In the genomic region with DNA sequence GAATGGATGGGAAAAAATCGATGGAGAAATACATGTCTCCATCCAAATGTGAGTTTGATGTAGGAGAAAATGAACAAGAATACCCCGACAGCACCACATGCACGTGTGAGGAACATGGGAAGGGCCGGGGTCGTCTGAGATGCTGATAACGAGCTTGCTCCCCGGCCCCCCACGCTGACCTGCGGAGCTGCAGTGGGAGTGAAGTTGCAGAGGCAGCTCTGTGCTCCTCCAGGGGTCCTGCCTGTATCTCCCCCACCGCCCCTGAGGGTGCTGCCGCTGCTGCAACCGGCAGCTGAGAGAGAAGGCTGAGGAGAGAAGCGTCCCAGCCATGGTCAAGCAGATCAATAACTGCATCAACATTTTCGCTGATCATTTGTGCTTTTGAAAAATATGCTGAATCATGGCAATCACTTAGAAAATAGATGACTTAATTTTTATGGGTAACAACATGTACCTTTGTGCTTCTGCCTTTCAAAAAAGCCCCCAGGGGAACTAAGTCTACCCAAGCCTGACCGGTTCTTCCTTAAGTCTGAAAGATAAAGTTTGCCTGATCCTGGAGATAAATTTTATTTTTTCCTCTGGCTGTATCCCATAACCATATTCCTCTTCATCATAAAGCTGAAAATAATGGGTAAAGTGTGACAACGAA, we compare ENCODE assay signal across 2 cellular contexts.
A peak's percentile ranks its signal among the peaks of the same experiment; 100 is the strongest.
TF ChIP-seq lines count a peak whose summit lies in the region.

No MANE protein-coding gene starts in this region.

TF ChIP-seq in A549, 52 proteins besides CTCF, POLR2A, EP300 and RAD21:
- peak; percentile 87 for TF ChIP-seq MAFK (IDR thresholded peaks at IDR 0.05; ENCODE audit: partially characterized antibody)
- TF ChIP-seq JUNB (IDR thresholded peaks at IDR 0.05), result no peak
- TF ChIP-seq NFE2L2 (conservative IDR thresholded peaks at IDR 0.05; ENCODE audit: low read length), result peak; percentile 70
- TF ChIP-seq, protein P1, sequence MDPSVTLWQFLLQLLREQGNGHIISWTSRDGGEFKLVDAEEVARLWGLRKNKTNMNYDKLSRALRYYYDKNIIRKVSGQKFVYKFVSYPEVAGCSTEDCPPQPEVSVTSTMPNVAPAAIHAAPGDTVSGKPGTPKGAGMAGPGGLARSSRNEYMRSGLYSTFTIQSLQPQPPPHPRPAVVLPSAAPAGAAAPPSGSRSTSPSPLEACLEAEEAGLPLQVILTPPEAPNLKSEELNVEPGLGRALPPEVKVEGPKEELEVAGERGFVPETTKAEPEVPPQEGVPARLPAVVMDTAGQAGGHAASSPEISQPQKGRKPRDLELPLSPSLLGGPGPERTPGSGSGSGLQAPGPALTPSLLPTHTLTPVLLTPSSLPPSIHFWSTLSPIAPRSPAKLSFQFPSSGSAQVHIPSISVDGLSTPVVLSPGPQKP (IDR thresholded peaks at IDR 0.05; ENCODE audit: low read depth, low read length), result no peak

TF ChIP-seq in H1, 55 proteins besides CTCF, POLR2A, EP300 and RAD21:
- TF ChIP-seq TEAD4 (IDR thresholded peaks at IDR 0.05; ENCODE audit: low read depth, low read length) (no peak), RFX5 (IDR thresholded peaks at IDR 0.05; ENCODE audit: borderline replicate concordance, low read depth, low read length) (no peak), JUN (IDR thresholded peaks at IDR 0.05; ENCODE audit: low read depth, low read length) (no peak), CBX5 (IDR thresholded peaks at IDR 0.05; ENCODE audit: low read depth, low read length) (no peak), RXRA (IDR thresholded peaks at IDR 0.05; ENCODE audit: insufficient read depth, low read depth, low read length) (no peak)
